9 cellular contexts compared by ENCODE assay signal in genomic region chr1:37177230-37177864, GRCh38.
DNase-seq lines count a peak whose midpoint lies in the region; ATAC-seq and TF ChIP-seq lines count a peak whose summit lies in the region.
"Had no signal": no experiment of that assay in that cellular context is flagged by ENCODE, and none has a peak within 500 bp of the region (broad histone marks: within the 10 kb centered on the region; RNA-seq: fewer than 3 reads in every experiment).

No MANE protein-coding gene starts in this region.

- intact Hi-C loops in adrenal gland (cut with DNase I): no loop called here
- intact Hi-C loops in lower leg skin (cut with DNase I; ENCODE audit: low total_unique reads): no loop called here
- intact Hi-C loops in sciatic nerve (cut with DNase I): no loop called here

- WGBS in adrenal gland, 4 donors: 57 to 67% (median 63%) methylated on average over 10 of the region's 10 CpGs
- 52 to 56% methylated on average over 10 of the region's 10 CpGs for WGBS in lower leg skin, 2 donors

- H3K4me3 ChIP-seq in GM12865 (ENCODE audit: low read depth, low read length): no peak overlapping the region
- no peak overlapping the region for H3K4me3 ChIP-seq in adrenal gland
- no peak overlapping the region for H3K4me3 ChIP-seq in lower leg skin (ENCODE audit: low read depth, poor library complexity, severe bottlenecking)
- H3K4me3 ChIP-seq: skin epidermis had no signal

- no peak for ATAC-seq in sciatic nerve

- no peak overlapping the region for H3K27ac ChIP-seq in 22Rv1
- H3K27ac ChIP-seq in adrenal gland: no peak overlapping the region
- H3K27ac ChIP-seq: skin epidermis had no signal

- peak; percentile 54 for DNase-seq in GM12865 (ENCODE audit: low read depth)
- DNase-seq in NCI-H2107 treated with DMSO at 0.1 percent for 48 hours (lab: John Stamatoyannopoulos, UW; ENCODE audit: unreplicated experiment): peak; percentile 52
- DNase-seq in adrenal gland: peak in 6 of 7 donors; percentile 13 to 73 (median 31)
- peak; percentile 57 for DNase-seq in medulla oblongata (ENCODE audit: extremely low spot score)
- DNase-seq in lower leg skin (ENCODE audit: low spot score in 2 of 2): no peak
- DNase-seq in occipital lobe (lab: John Stamatoyannopoulos, UW): no peak
- DNase-seq in sciatic nerve (ENCODE audit: low spot score): no peak

- H3K27me3 ChIP-seq in adrenal gland: peaks cover 12% of the 10 kb centered on the region

- H3K36me3 ChIP-seq in adrenal gland (replicated peaks in 1 of 2): no peaks in the 10 kb centered on the region

- TF ChIP-seq POLR2A in adrenal gland (IDR thresholded peaks at IDR 0.05) (no peak), lower leg skin (IDR thresholded peaks at IDR 0.05) (no peak)

- TF ChIP-seq CTCF in 22Rv1 (IDR thresholded peaks at IDR 0.05) (peak; percentile 43), GM12865 (IDR thresholded peaks at IDR 0.05; ENCODE audit: insufficient read depth, low read depth, low read length, missing control alignments) (peak; percentile 49), adrenal gland (IDR thresholded peaks at IDR 0.05) (peak in 5 of 6 experiments; percentile 6 to 38 (median 26)), lower leg skin (IDR thresholded peaks at IDR 0.05) (no peak)

- no peaks in the 10 kb centered on the region for H3K9me3 ChIP-seq in adrenal gland (replicated peaks in 1 of 3)

- no peaks in the 10 kb centered on the region for H3K4me1 ChIP-seq in adrenal gland (replicated peaks in 1 of 2)

Comparison
In these comparisons a context has a peak if more than half of its experiments do, and no peak if none do; other contexts are left out.
1. CTCF ChIP-seq: peak in 22Rv1 (single experiment), GM12865 (single experiment) and adrenal gland (5 of 6); none in lower leg skin (0 of 3).
2. DNase-seq: peak in GM12865 (single experiment), NCI-H2107 treated with DMSO at 0.1 percent for 48 hours (single experiment), adrenal gland (6 of 7) and medulla oblongata (single experiment); none in lower leg skin (0 of 2), occipital lobe (single experiment) and sciatic nerve (single experiment).